Comparison of ENCODE assay signal across 8 cellular contexts in genomic region chr19:41895745-41896580, GRCh38. TPM values are rescaled to one million over a fixed set of nuclear protein-coding genes. Genes with fewer than 3 reads are reported as not detected.
DNase-seq lines count a peak whose midpoint lies in the region; ATAC-seq, FAIRE-seq and TF ChIP-seq lines count a peak whose summit lies in the region.
"Had no signal": no experiment of that assay in that cellular context is flagged by ENCODE, and none has a peak within 500 bp of the region (broad histone marks: within the 10 kb centered on the region; RNA-seq: fewer than 3 reads in every experiment).

No MANE protein-coding gene starts in this region.

- H3K9me3 ChIP-seq in Panc1 (ENCODE audit: control insufficient read depth, insufficient read depth, low read depth, low read length): no peaks in the 10 kb centered on the region

- no peak overlapping the region for H3K27ac ChIP-seq in Panc1 (ENCODE audit: low read length)

- peak; percentile 74 for ATAC-seq in Panc1

- POLR2A ChIA-PET in Panc1 (lab: Charles Lee): no interaction called here

- CTCF ChIA-PET in Panc1 (lab: Charles Lee): interaction anchor here (0.5 to 0.6 kb wide), 2 partner anchors 34 to 308 kb away, joined by 3 read pairs; no protein-coding TSS in a partner anchor

- intact Hi-C loops in Panc1 (cut with micrococcal nuclease; ENCODE audit: unreplicated experiment): no loop called here

- DNase-seq in GM12865 (ENCODE audit: low read depth) (peak; percentile 46), Panc1 (ENCODE audit: low read depth, low spot score) (no peak), immature natural killer cell (no peak), GM19239 (ENCODE audit: insufficient read length, low spot score) (no peak), frontal cortex (ENCODE audit: low spot score in 2 of 2) (no peak)
- DNase-seq in NK-92 treated with Interleukin-12 subunit alpha and Interleukin-12 subunit beta, amount 100 ng/mL, for 24 hours (lab: John Stamatoyannopoulos, UW): no peak

- H3K4me3 ChIP-seq in GM12865 (ENCODE audit: low read depth, low read length): no peak overlapping the region
- H3K4me3 ChIP-seq in Panc1 (ENCODE audit: low read depth in 2 of 2, low read length in 2 of 2): no peak overlapping the region

- FAIRE-seq in GM19239 (lab: Jason Lieb, UNC) (no peak), frontal cortex (lab: Jason Lieb, UNC) (no peak)

- no peaks in the 10 kb centered on the region for H3K36me3 ChIP-seq in Panc1 (ENCODE audit: control insufficient read depth, insufficient read depth, low read length)

- peaks cover 61% of the 10 kb centered on the region in 2 donors for H3K4me1 Mint-ChIP-seq in immature natural killer cell

- H3K36me3 Mint-ChIP-seq in immature natural killer cell: peaks cover 18 to 56% (median 28%) of the 10 kb centered on the region in 3 donors

- peaks cover 0 to 9% (median 5%) of the 10 kb centered on the region in 3 donors for H3K27me3 Mint-ChIP-seq in immature natural killer cell (ENCODE audit: low read depth in 3 of 3)

- no peaks in the 10 kb centered on the region for H3K27me3 ChIP-seq in Panc1 (ENCODE audit: control insufficient read depth, insufficient read depth, low read length)

- no TSS peak for BruUV-seq in Panc1 (replicated peaks; lab: Mats Ljungman, UMichigan)

- TF ChIP-seq CTCF in GM12865 (IDR thresholded peaks at IDR 0.05; ENCODE audit: insufficient read depth, low read depth, low read length, missing control alignments): peak; percentile 36
- no peak; the same call in 1 of the 2 replicates for TF ChIP-seq CTCF in Panc1 (IDR thresholded peaks at IDR 0.05)

- H3K4me3 Mint-ChIP-seq in immature natural killer cell: peak overlapping the region in 4 of 5 donors; percentile 20 to 64 (median 32)

- H3K27ac Mint-ChIP-seq in immature natural killer cell: peak overlapping the region; percentile 78 to 91 (median 84)

- in situ Hi-C loops in Panc1 (cut with HindIII; ENCODE audit: low pct_unique_long_range_greater_than_20kb, low sequenced_read_pairs): no loop called here

- H3K4me1 ChIP-seq in Panc1 (ENCODE audit: control insufficient read depth, insufficient read depth, low read length): no peaks in the 10 kb centered on the region; the same call in 1 of the 2 replicates

- H3K9me3 Mint-ChIP-seq in immature natural killer cell: no peaks in the 10 kb centered on the region

RNA-seq across cellular contexts. Expression of gene ARHGEF1, which starts 13.0 kb away (rescaled TPM):
- 69.5 TPM for total RNA-seq in Panc1 (2021; ENCODE audit: unreplicated experiment)
- polyA plus RNA-seq in Panc1 (2012; ENCODE audit: insufficient read length): 106 TPM
- 100 to 1,000 TPM; 129 to 394 (median 156) TPM for polyA plus RNA-seq in immature natural killer cell
- total RNA-seq in frontal cortex: 10.2 TPM

RNA-seq across cellular contexts. Expression of gene CD79A, which starts 18.9 kb away (rescaled TPM):
- 0.59 TPM for total RNA-seq in Panc1 (2021; ENCODE audit: unreplicated experiment)
- polyA plus RNA-seq in Panc1 (2012; ENCODE audit: insufficient read length): 0.74 TPM
- 1 to 10 TPM; 4.1 to 8.3 (median 5.1) TPM for polyA plus RNA-seq in immature natural killer cell
- not detected for total RNA-seq in frontal cortex

RNA-seq across cellular contexts. Expression of gene ERFL, which starts 32.3 kb away (rescaled TPM):
- total RNA-seq in Panc1 (2021; ENCODE audit: unreplicated experiment) (0.18 TPM), frontal cortex (not detected)
- 0.15 TPM for polyA plus RNA-seq in Panc1 (2012; ENCODE audit: insufficient read length)
- polyA plus RNA-seq in immature natural killer cell: under 1 TPM in 1 of 3 donors, not detected in 2; 0.11 TPM
- total RNA-seq: SK-MEL-5 had no signal

RNA-seq across cellular contexts. Expression of gene RPS19, which starts 35.9 kb away (rescaled TPM):
- total RNA-seq in Panc1 (2021; ENCODE audit: unreplicated experiment) (1,349 TPM), frontal cortex (395 TPM)
- 1,726 TPM for polyA plus RNA-seq in Panc1 (2012; ENCODE audit: insufficient read length)
- polyA plus RNA-seq in immature natural killer cell: 1,000 to 10,000 TPM; 2,260 to 5,043 (median 3,564) TPM

RNA-seq across cellular contexts. Expression of gene DMRTC2, which starts 51.1 kb away (rescaled TPM):
- total RNA-seq in Panc1 (2021; ENCODE audit: unreplicated experiment) (not detected), frontal cortex (not detected)
- not detected for polyA plus RNA-seq in Panc1 (2012; ENCODE audit: insufficient read length)
- polyA plus RNA-seq in immature natural killer cell: not detected
- total RNA-seq: mononuclear cell, SK-MEL-5 had no signal
